In the genomic region with DNA sequence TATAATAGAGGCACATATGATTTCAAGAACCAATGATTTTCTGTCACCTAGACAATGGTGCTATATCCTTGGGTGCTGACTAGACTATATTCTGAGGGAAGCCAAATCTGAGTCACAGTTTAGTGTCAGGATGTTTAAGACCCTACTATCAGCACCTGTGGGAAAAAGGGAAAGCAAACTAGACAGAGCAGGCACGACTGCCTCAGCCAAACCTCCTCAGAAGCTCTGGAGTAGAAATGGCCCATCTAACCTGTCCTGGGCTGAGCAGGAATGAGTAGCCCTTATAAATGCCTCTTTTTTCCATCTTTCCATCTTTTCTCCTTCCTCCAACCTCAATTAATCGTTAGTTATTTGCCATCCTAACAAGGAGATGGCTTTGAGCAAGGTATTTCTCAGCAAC, we compare ENCODE assay signal across 12 cellular contexts.
DNase-seq lines count a peak whose midpoint lies in the region; ATAC-seq and TF ChIP-seq lines count a peak whose summit lies in the region.
"Had no signal": no experiment of that assay in that cellular context is flagged by ENCODE, and none has a peak within 500 bp of the region (broad histone marks: within the 10 kb centered on the region; RNA-seq: fewer than 3 reads in every experiment).

No MANE protein-coding gene starts in this region.

- no peaks in the 10 kb centered on the region for H4K20me1 ChIP-seq in GM23338 (replicated peaks; ENCODE audit: insufficient read depth)
- H4K20me1 ChIP-seq in SK-N-SH (ENCODE audit: insufficient read depth), result no peaks in the 10 kb centered on the region

- POLR2A ChIA-PET in SK-N-SH (lab: Yijun Ruan, JAX), result no interaction called here

- no peak for TF ChIP-seq CTCF in heart left ventricle (IDR thresholded peaks at IDR 0.05)
- no peak for TF ChIP-seq CTCF in GM23338 (conservative IDR thresholded peaks at IDR 0.05; ENCODE audit: low read depth in 2 of 2)
- TF ChIP-seq CTCF in foreskin keratinocyte (conservative IDR thresholded peaks at IDR 0.05), result no peak
- TF ChIP-seq CTCF in progenitor cell of endocrine pancreas (IDR thresholded peaks at IDR 0.05; ENCODE audit: unreplicated experiment), result no peak
- no peak for TF ChIP-seq CTCF in SK-N-SH (IDR thresholded peaks at IDR 0.05)

- H3F3A ChIP-seq in GM23338 (replicated peaks; ENCODE audit: low read depth), result no peaks in the 10 kb centered on the region
- no peaks in the 10 kb centered on the region for H3F3A ChIP-seq in SK-N-SH (replicated peaks; ENCODE audit: insufficient read depth)

- H3K4me3 ChIP-seq in heart left ventricle, result peak overlapping the region in 1 of 12 donors; percentile 11
- H3K4me3 ChIP-seq in GM23338, result no peak overlapping the region
- H3K4me3 ChIP-seq in SK-N-SH (ENCODE audit: low read depth in 2 of 2, low read length in 1 of 2), result no peak overlapping the region

- no peak overlapping the region for H3K4me2 ChIP-seq in GM23338
- no peak overlapping the region for H3K4me2 ChIP-seq in SK-N-SH

- CTCF ChIA-PET in SK-N-SH (lab: Yijun Ruan, JAX), result no interaction called here

- no peak overlapping the region for H3K9ac ChIP-seq in SK-N-SH

- H3K79me2 ChIP-seq in GM23338 (replicated peaks; ENCODE audit: insufficient read depth), result no peaks in the 10 kb centered on the region
- H3K79me2 ChIP-seq in SK-N-SH (ENCODE audit: insufficient read depth), result no peaks in the 10 kb centered on the region

- peaks cover 4% of the 10 kb centered on the region; the same call in 2 of the 3 replicates for H3K4me1 Mint-ChIP-seq in GM23338
- peaks cover 15% of the 10 kb centered on the region for H3K4me1 Mint-ChIP-seq in progenitor cell of endocrine pancreas (ENCODE audit: low read depth)
- H3K4me1 Mint-ChIP-seq in activated T-cell treated with anti-CD3 and anti-CD28 coated beads, Interleukin-2, amount 50 U/mL, for 24 hours (ENCODE audit: low read depth), result no peaks in the 10 kb centered on the region
- H3K4me1 Mint-ChIP-seq: B cell, CD14-positive monocyte, IgD-negative memory B cell had no signal

- no peaks in the 10 kb centered on the region for H3K36me3 Mint-ChIP-seq in GM23338 (ENCODE audit: low read depth)
- H3K36me3 Mint-ChIP-seq in progenitor cell of endocrine pancreas (ENCODE audit: insufficient read depth), result no peaks in the 10 kb centered on the region
- H3K36me3 Mint-ChIP-seq in activated T-cell treated with anti-CD3 and anti-CD28 coated beads, Interleukin-2, amount 50 U/mL, for 24 hours (ENCODE audit: low read depth), result no peaks in the 10 kb centered on the region
- H3K36me3 Mint-ChIP-seq: CD14-positive monocyte; CD8-positive, alpha-beta T cell; IgD-negative memory B cell had no signal

- H3K4me1 ChIP-seq in heart left ventricle (no peaks in the 10 kb centered on the region), GM23338 (ENCODE audit: insufficient read depth) (no peaks in the 10 kb centered on the region), foreskin keratinocyte (no peaks in the 10 kb centered on the region), SK-N-SH (ENCODE audit: control insufficient read depth in 1 of 2, insufficient read depth in 2 of 2, low read depth in 1 of 2, low read length in 1 of 2) (no peaks in the 10 kb centered on the region)

- 30 to 35% (median 33%) methylated on average over 2 of the region's 2 CpGs for WGBS in heart left ventricle, 4 donors
- 0% methylated on average over 2 of the region's 2 CpGs for WGBS in SK-N-SH (ENCODE audit: low lambda C conversion rate)

- H3K27me3 ChIP-seq in heart left ventricle (no peaks in the 10 kb centered on the region), GM23338 (ENCODE audit: insufficient read depth) (no peaks in the 10 kb centered on the region), foreskin keratinocyte (no peaks in the 10 kb centered on the region), SK-N-SH (ENCODE audit: insufficient read depth) (no peaks in the 10 kb centered on the region)

- DNase-seq in heart left ventricle (no peak), cardiac septum (ENCODE audit: low spot score) (no peak), GM23338 (ENCODE audit: low spot score) (no peak), foreskin keratinocyte (no peak), progenitor cell of endocrine pancreas (ENCODE audit: low spot score, unreplicated experiment) (no peak), SK-N-SH (no peak), DMS79 (lab: John Stamatoyannopoulos, UW) (no peak)
- DNase-seq in activated T-cell treated with anti-CD3 and anti-CD28 coated beads, Interleukin-2, amount 50 U/mL, for 24 hours, result no peak
- DNase-seq: CD8-positive, alpha-beta T cell had no signal

- ATAC-seq in heart left ventricle (peak in 3 of 4 donors; percentile 28 to 52 (median 39)), GM23338 (no peak), foreskin keratinocyte (peak; percentile 20)
- ATAC-seq: CD8-positive, alpha-beta T cell had no signal

- H3K9me2 ChIP-seq in GM23338 (ENCODE audit: insufficient read depth) (0 out of 2 replicates have a peak, but pooled peaks cover 1% of the 10 kb centered on the region), SK-N-SH (no peaks in the 10 kb centered on the region)

- H2AFZ ChIP-seq in GM23338, result peak overlapping the region; percentile 28; the same call in 1 of the 2 replicates
- no peak overlapping the region for H2AFZ ChIP-seq in SK-N-SH (ENCODE audit: low read depth)

- H3K9me3 Mint-ChIP-seq in GM23338, result no peaks in the 10 kb centered on the region
- H3K9me3 Mint-ChIP-seq in progenitor cell of endocrine pancreas (ENCODE audit: low read depth), result no peaks in the 10 kb centered on the region
- peaks cover 7% of the 10 kb centered on the region for H3K9me3 Mint-ChIP-seq in activated T-cell treated with anti-CD3 and anti-CD28 coated beads, Interleukin-2, amount 50 U/mL, for 24 hours

- no peak overlapping the region for H3K4me3 Mint-ChIP-seq in GM23338
- no peak overlapping the region for H3K4me3 Mint-ChIP-seq in progenitor cell of endocrine pancreas (ENCODE audit: low read depth)
- no peak overlapping the region for H3K4me3 Mint-ChIP-seq in activated T-cell treated with anti-CD3 and anti-CD28 coated beads, Interleukin-2, amount 50 U/mL, for 24 hours
- H3K4me3 Mint-ChIP-seq: B cell; CD14-positive monocyte; CD8-positive, alpha-beta T cell; IgD-negative memory B cell had no signal

- no peaks in the 10 kb centered on the region for H3K9me3 ChIP-seq in heart left ventricle
- no peaks in the 10 kb centered on the region for H3K9me3 ChIP-seq in SK-N-SH

- no peak for TF ChIP-seq EP300 in SK-N-SH (IDR thresholded peaks at IDR 0.05; ENCODE audit: borderline replicate concordance in 1 of 2, low read depth in 1 of 2, low read length in 1 of 2)

- TF ChIP-seq RAD21 in SK-N-SH (IDR thresholded peaks at IDR 0.05; ENCODE audit: low read length), result no peak

- TF ChIP-seq POLR2A in heart left ventricle (IDR thresholded peaks at IDR 0.05), result no peak

- intact Hi-C loops in heart left ventricle (cut with DNase I), result loop anchor here in 3 of 10 donors (5.0 to 10.0 kb wide), 3 partner anchors 72 to 82 kb away; partner anchors contain the start of gene TECRL (in 1 of the 3)
- intact Hi-C loops in cardiac septum (cut with DNase I), result no loop called here

- no peaks in the 10 kb centered on the region for H3K27me3 Mint-ChIP-seq in GM23338 (ENCODE audit: insufficient read depth, low read depth, poor library complexity)
- H3K27me3 Mint-ChIP-seq in progenitor cell of endocrine pancreas, result peaks cover 20% of the 10 kb centered on the region
- H3K27me3 Mint-ChIP-seq in activated T-cell treated with anti-CD3 and anti-CD28 coated beads, Interleukin-2, amount 50 U/mL, for 24 hours, result no peaks in the 10 kb centered on the region
- H3K27me3 Mint-ChIP-seq: B cell, IgD-negative memory B cell had no signal

- H3K36me3 ChIP-seq in heart left ventricle, result no peaks in the 10 kb centered on the region
- no peaks in the 10 kb centered on the region for H3K36me3 ChIP-seq in GM23338 (ENCODE audit: insufficient read depth)
- H3K36me3 ChIP-seq in SK-N-SH (replicated peaks in 1 of 2; ENCODE audit: control insufficient read depth in 1 of 2, insufficient read depth in 2 of 2, low read length in 1 of 2), result no peaks in the 10 kb centered on the region

- H3K27ac Mint-ChIP-seq in GM23338 (no peak overlapping the region), progenitor cell of endocrine pancreas (peak overlapping the region; percentile 46)
- H3K27ac Mint-ChIP-seq in activated T-cell treated with anti-CD3 and anti-CD28 coated beads, Interleukin-2, amount 50 U/mL, for 24 hours, result no peak overlapping the region
- H3K27ac Mint-ChIP-seq: B cell; CD14-positive monocyte; CD8-positive, alpha-beta T cell; IgD-negative memory B cell had no signal

- H3K27ac ChIP-seq in heart left ventricle, result peak overlapping the region in 5 of 12 donors; percentile 10 to 60 (median 42)
- H3K27ac ChIP-seq in GM23338 (ENCODE audit: low read depth), result no peak overlapping the region
- no peak overlapping the region for H3K27ac ChIP-seq in foreskin keratinocyte
- no peak overlapping the region for H3K27ac ChIP-seq in SK-N-SH (ENCODE audit: low read depth in 2 of 2, low read length in 1 of 2)

TF ChIP-seq in SK-N-SH, 30 proteins besides CTCF, POLR2A, EP300 and RAD21 (continues in another document):
- no peak for TF ChIP-seq NFIC (IDR thresholded peaks at IDR 0.05; ENCODE audit: borderline replicate concordance)
- TF ChIP-seq, protein P1, sequence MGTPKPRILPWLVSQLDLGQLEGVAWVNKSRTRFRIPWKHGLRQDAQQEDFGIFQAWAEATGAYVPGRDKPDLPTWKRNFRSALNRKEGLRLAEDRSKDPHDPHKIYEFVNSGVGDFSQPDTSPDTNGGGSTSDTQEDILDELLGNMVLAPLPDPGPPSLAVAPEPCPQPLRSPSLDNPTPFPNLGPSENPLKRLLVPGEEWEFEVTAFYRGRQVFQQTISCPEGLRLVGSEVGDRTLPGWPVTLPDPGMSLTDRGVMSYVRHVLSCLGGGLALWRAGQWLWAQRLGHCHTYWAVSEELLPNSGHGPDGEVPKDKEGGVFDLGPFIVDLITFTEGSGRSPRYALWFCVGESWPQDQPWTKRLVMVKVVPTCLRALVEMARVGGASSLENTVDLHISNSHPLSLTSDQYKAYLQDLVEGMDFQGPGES (IDR thresholded peaks at IDR 0.05; ENCODE audit: low read depth, low read length), result no peak
- no peak for TF ChIP-seq GABPA (IDR thresholded peaks at IDR 0.05; ENCODE audit: low read depth)
- TF ChIP-seq PBX3 (IDR thresholded peaks at IDR 0.05), result no peak
